ENCODE assay signal across 1 cellular context in the genomic region with DNA sequence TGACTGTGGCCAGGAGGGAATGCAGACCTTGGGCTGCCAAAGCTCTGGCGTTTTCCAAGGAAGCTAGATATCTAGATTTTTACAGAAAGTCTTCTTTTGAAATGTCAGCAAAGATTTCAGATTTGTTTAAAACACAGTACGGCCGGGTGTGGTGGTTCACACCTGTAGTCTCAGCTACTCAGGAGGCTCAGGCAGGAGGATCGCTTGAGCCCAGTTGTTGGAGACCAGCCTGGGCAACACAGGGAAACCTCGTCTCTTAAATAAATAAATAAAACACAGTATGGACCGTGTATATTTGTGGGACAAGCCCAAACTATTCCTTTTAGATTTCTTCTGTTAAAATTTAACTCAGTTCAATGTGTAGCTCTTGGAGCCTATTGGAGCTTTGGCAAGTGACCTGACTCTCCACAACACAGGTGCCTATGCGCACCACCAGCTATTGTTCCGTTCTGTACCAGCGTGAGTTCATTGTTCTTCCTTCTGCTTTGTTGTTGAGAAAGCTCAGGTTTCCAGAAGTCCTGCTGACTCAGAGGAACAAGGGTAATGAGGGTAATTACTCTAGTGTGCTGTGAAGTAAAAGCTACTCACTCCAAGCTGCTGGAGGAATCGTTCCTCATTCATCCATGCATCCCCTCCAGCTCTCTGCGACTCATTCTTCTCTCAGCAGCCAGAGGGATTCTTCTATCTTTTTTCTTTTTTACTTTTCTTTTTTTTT.
TF ChIP-seq lines count a peak whose summit lies in the region.

No MANE protein-coding gene starts in this region.

TF ChIP-seq in H1, 55 proteins besides CTCF, POLR2A, EP300 and RAD21:
- TF ChIP-seq SP1 (IDR thresholded peaks at IDR 0.05; ENCODE audit: low read depth, low read length) (peak; percentile 47; the same call in 1 of the 2 replicates), KDM4A (IDR thresholded peaks at IDR 0.05; ENCODE audit: low read depth, low read length, severe bottlenecking) (no peak), BACH1 (IDR thresholded peaks at IDR 0.05; ENCODE audit: low read length) (peak; percentile 80; the same call in 1 of the 2 replicates), TCF12 (IDR thresholded peaks at IDR 0.05; ENCODE audit: low read depth, low read length) (peak; percentile 78), POLR2AphosphoS5 (IDR thresholded peaks at IDR 0.05; ENCODE audit: low read depth, low read length) (no peak), YY1 (IDR thresholded peaks at IDR 0.05; ENCODE audit: low read depth, low read length) (no peak), ASH2L (IDR thresholded peaks at IDR 0.05; ENCODE audit: low read length) (no peak), KDM1A (IDR thresholded peaks at IDR 0.05; ENCODE audit: borderline replicate concordance, low read length) (peak; percentile 27; the same call in 1 of the 2 replicates), PHF8 (conservative IDR thresholded peaks at IDR 0.05; ENCODE audit: low read depth, low read length) (no peak), RFX5 (IDR thresholded peaks at IDR 0.05; ENCODE audit: borderline replicate concordance, low read depth, low read length) (no peak), JUN (IDR thresholded peaks at IDR 0.05; ENCODE audit: low read depth, low read length) (no peak), RBBP5 (IDR thresholded peaks at IDR 0.05; ENCODE audit: borderline replicate concordance, low read depth, low read length) (no peak), TEAD4 (IDR thresholded peaks at IDR 0.05; ENCODE audit: low read depth, low read length) (no peak), CTBP2 (IDR thresholded peaks at IDR 0.05; ENCODE audit: borderline replicate concordance, insufficient read depth, insufficient read length, low read length) (peak; percentile 30), EGR1 (IDR thresholded peaks at IDR 0.05; ENCODE audit: borderline replicate concordance, low read depth, low read length) (no peak), GABPA (IDR thresholded peaks at IDR 0.05; ENCODE audit: borderline replicate concordance, insufficient read depth, low read length) (no peak), SIX5 (IDR thresholded peaks at IDR 0.05; ENCODE audit: low read depth, low read length) (no peak; the same call in 1 of the 2 replicates), GTF2F1 (IDR thresholded peaks at IDR 0.05; ENCODE audit: borderline replicate concordance, low read depth, low read length) (no peak), TAF1 (IDR thresholded peaks at IDR 0.05; ENCODE audit: low read depth, low read length) (no peak), MAFK (IDR thresholded peaks at IDR 0.05; ENCODE audit: low read depth, low read length) (peak; percentile 77; the same call in 1 of the 2 replicates), NANOG (IDR thresholded peaks at IDR 0.05; ENCODE audit: insufficient read depth, low read depth, low read length, poor library complexity, severe bottlenecking) (peak; percentile 41), CEBPB (IDR thresholded peaks at IDR 0.05; ENCODE audit: low read depth, low read length) (no peak), FOSL1 (IDR thresholded peaks at IDR 0.05; ENCODE audit: insufficient read depth, low read depth, low read length) (no peak), CHD1 (IDR thresholded peaks at IDR 0.05; ENCODE audit: low read depth, low read length) (no peak), JUND (IDR thresholded peaks at IDR 0.05; ENCODE audit: low read length) (0 out of 2 replicates have a peak, but pooled peaks have one; percentile 10), NRF1 (IDR thresholded peaks at IDR 0.05; ENCODE audit: low read depth, low read length) (no peak)
- TF ChIP-seq, protein P1, sequence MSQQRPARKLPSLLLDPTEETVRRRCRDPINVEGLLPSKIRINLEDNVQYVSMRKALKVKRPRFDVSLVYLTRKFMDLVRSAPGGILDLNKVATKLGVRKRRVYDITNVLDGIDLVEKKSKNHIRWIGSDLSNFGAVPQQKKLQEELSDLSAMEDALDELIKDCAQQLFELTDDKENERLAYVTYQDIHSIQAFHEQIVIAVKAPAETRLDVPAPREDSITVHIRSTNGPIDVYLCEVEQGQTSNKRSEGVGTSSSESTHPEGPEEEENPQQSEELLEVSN (IDR thresholded peaks at IDR 0.05) = peak; percentile 12; the same call in 1 of the 2 replicates
